ENCODE assay signal across 9 cellular contexts in the genomic region with DNA sequence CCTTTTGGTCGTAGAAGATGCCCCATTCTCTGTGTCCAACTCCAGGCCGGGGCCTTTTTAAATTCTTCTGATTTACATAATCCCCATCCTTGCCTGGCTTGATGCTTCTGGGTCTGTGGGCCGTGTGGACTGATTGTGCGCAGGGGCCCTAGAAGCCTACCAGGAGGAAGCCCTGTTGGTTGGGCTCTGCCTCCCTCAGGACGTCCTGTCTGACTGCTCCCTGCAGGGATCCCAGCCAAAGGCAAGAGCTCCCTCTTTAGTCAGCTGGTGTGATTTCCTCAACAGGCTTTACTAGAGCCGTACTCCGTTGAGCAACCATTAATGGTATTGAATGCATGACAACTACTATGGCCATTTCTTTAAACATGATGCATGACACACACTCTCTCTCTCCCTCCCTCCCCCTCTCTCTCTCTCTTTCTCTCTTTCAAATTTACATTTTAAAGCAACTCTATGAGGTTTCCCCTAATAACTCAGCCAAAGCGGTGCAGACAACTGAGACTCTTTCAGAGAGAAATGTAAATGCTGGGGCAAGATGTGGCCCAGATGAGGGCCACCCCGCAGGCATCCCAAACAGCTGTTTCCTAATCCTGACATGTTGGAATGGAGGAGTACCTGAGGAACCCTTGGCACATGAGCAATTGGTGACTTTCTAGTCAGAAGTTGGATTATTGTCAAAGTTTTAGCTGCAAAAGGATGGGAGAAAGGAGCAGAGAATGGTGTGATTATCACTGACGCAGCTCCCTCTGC.
DNase-seq lines count a peak whose midpoint lies in the region; ATAC-seq and TF ChIP-seq lines count a peak whose summit lies in the region.
"Had no signal": no experiment of that assay in that cellular context is flagged by ENCODE, and none has a peak within 500 bp of the region (broad histone marks: within the 10 kb centered on the region; RNA-seq: fewer than 3 reads in every experiment).

No MANE protein-coding gene starts in this region.

- H3K4me1 Mint-ChIP-seq in activated naive CD8-positive, alpha-beta T cell treated with anti-CD3 and anti-CD28 coated beads, Interleukin-2, amount 10 ng/mL, durations not matched to agents 7 days and 5 days, result no peaks in the 10 kb centered on the region
- H3K4me1 Mint-ChIP-seq in activated naive CD8-positive, alpha-beta T cell treated with anti-CD3 and anti-CD28 coated beads for 36 hours, result no peaks in the 10 kb centered on the region
- peaks cover 12% of the 10 kb centered on the region for H3K4me1 Mint-ChIP-seq in WTC11

- H3K4me1 ChIP-seq in upper lobe of left lung, result no peaks in the 10 kb centered on the region

- no peaks in the 10 kb centered on the region for H3K36me3 ChIP-seq in upper lobe of left lung

- no peak for DNase-seq in activated naive CD8-positive, alpha-beta T cell treated with anti-CD3 and anti-CD28 coated beads, Interleukin-2, amount 10 ng/mL, durations not matched to agents 7 days and 5 days
- no peak for DNase-seq in activated naive CD8-positive, alpha-beta T cell treated with anti-CD3 and anti-CD28 coated beads for 36 hours
- DNase-seq in WTC11 (ENCODE audit: low spot score) (peak; percentile 76), iPS DF 19.7 (ENCODE audit: low read depth, low spot score) (peak; percentile 70), upper lobe of left lung (peak in 1 of 2 donors; percentile 44), G401 (ENCODE audit: low spot score) (no peak)
- no peak for DNase-seq in effector CD8-positive, alpha-beta T cell (lab: John Stamatoyannopoulos, UW)
- DNase-seq: NCI-H1105 had no signal

- no peak overlapping the region for H3K4me3 Mint-ChIP-seq in activated naive CD8-positive, alpha-beta T cell treated with anti-CD3 and anti-CD28 coated beads, Interleukin-2, amount 10 ng/mL, durations not matched to agents 7 days and 5 days
- H3K4me3 Mint-ChIP-seq in activated naive CD8-positive, alpha-beta T cell treated with anti-CD3 and anti-CD28 coated beads for 36 hours, result no peak overlapping the region
- no peak overlapping the region for H3K4me3 Mint-ChIP-seq in WTC11

- no peak overlapping the region for H3K27ac Mint-ChIP-seq in activated naive CD8-positive, alpha-beta T cell treated with anti-CD3 and anti-CD28 coated beads, Interleukin-2, amount 10 ng/mL, durations not matched to agents 7 days and 5 days
- no peak overlapping the region for H3K27ac Mint-ChIP-seq in activated naive CD8-positive, alpha-beta T cell treated with anti-CD3 and anti-CD28 coated beads for 36 hours
- H3K27ac Mint-ChIP-seq in WTC11, result no peak overlapping the region

- H3K9me3 Mint-ChIP-seq in activated naive CD8-positive, alpha-beta T cell treated with anti-CD3 and anti-CD28 coated beads, Interleukin-2, amount 10 ng/mL, durations not matched to agents 7 days and 5 days, result no peaks in the 10 kb centered on the region
- H3K9me3 Mint-ChIP-seq in activated naive CD8-positive, alpha-beta T cell treated with anti-CD3 and anti-CD28 coated beads for 36 hours, result no peaks in the 10 kb centered on the region
- no peaks in the 10 kb centered on the region for H3K9me3 Mint-ChIP-seq in WTC11

- H3K9me3 ChIP-seq in upper lobe of left lung, result no peaks in the 10 kb centered on the region

- H3K36me3 Mint-ChIP-seq in activated naive CD8-positive, alpha-beta T cell treated with anti-CD3 and anti-CD28 coated beads, Interleukin-2, amount 10 ng/mL, durations not matched to agents 7 days and 5 days, result no peaks in the 10 kb centered on the region
- H3K36me3 Mint-ChIP-seq in activated naive CD8-positive, alpha-beta T cell treated with anti-CD3 and anti-CD28 coated beads for 36 hours, result no peaks in the 10 kb centered on the region
- H3K36me3 Mint-ChIP-seq in WTC11, result no peaks in the 10 kb centered on the region

- H3K27me3 Mint-ChIP-seq in activated naive CD8-positive, alpha-beta T cell treated with anti-CD3 and anti-CD28 coated beads, Interleukin-2, amount 10 ng/mL, durations not matched to agents 7 days and 5 days, result peaks cover 3% of the 10 kb centered on the region
- peaks cover 5% of the 10 kb centered on the region for H3K27me3 Mint-ChIP-seq in activated naive CD8-positive, alpha-beta T cell treated with anti-CD3 and anti-CD28 coated beads for 36 hours
- no peaks in the 10 kb centered on the region for H3K27me3 Mint-ChIP-seq in WTC11 (ENCODE audit: low read depth)

- 55 to 66% methylated on average over 10 of the region's 10 CpGs for WGBS in upper lobe of left lung, 2 donors

- peak; percentile 54 for ATAC-seq in activated naive CD8-positive, alpha-beta T cell treated with anti-CD3 and anti-CD28 coated beads, Interleukin-2, amount 10 ng/mL, durations not matched to agents 7 days and 5 days (ENCODE audit: low read depth)
- ATAC-seq in WTC11 (peak; percentile 98), upper lobe of left lung (ENCODE audit: low FRiP score in 2 of 2) (peak; percentile 65 to 69), HG02588 (IDR thresholded peaks at IDR 0.05; ENCODE audit: unreplicated experiment) (no peak)

- TF ChIP-seq POLR2A in upper lobe of left lung (IDR thresholded peaks at IDR 0.05), result no peak

- no peaks in the 10 kb centered on the region for H3K27me3 ChIP-seq in upper lobe of left lung

- H3K4me3 ChIP-seq in upper lobe of left lung, result no peak overlapping the region

- POLR2A ChIA-PET in activated naive CD8-positive, alpha-beta T cell treated with anti-CD3 and anti-CD28 coated beads, Interleukin-2, amount 10 ng/mL, durations not matched to agents 7 days and 5 days (lab: Charles Lee), result interaction anchor here (0.5 kb wide), 1 partner anchor 139 kb away, joined by 4 read pairs; no protein-coding TSS in a partner anchor
- POLR2A ChIA-PET in WTC11 (lab: Charles Lee), result no interaction called here

- H3K27ac ChIP-seq in upper lobe of left lung, result no peak overlapping the region

- in situ Hi-C loops in G401 (cut with HindIII; ENCODE audit: low sequenced_read_pairs), result no loop called here

- TF ChIP-seq EP300 in upper lobe of left lung (IDR thresholded peaks at IDR 0.05), result no peak

- CTCF ChIA-PET in WTC11 (lab: Charles Lee), result interaction anchor here (0.6 to 4.4 kb wide), 21 partner anchors 12 to 207 kb away, joined by 3 to 45 read pairs (median 3); no protein-coding TSS in a partner anchor

- TF ChIP-seq CTCF in WTC11 (IDR thresholded peaks at IDR 0.05) (no peak), upper lobe of left lung (IDR thresholded peaks at IDR 0.05) (peak in 3 of 6 experiments; percentile 17 to 37 (median 28))

TF ChIP-seq in WTC11, 78 proteins besides CTCF, POLR2A, EP300 and RAD21 (continues in another document):
- TF ChIP-seq CREM (CRISPR knock-in tag; IDR thresholded peaks at IDR 0.05), result no peak
- TF ChIP-seq, protein P1, sequence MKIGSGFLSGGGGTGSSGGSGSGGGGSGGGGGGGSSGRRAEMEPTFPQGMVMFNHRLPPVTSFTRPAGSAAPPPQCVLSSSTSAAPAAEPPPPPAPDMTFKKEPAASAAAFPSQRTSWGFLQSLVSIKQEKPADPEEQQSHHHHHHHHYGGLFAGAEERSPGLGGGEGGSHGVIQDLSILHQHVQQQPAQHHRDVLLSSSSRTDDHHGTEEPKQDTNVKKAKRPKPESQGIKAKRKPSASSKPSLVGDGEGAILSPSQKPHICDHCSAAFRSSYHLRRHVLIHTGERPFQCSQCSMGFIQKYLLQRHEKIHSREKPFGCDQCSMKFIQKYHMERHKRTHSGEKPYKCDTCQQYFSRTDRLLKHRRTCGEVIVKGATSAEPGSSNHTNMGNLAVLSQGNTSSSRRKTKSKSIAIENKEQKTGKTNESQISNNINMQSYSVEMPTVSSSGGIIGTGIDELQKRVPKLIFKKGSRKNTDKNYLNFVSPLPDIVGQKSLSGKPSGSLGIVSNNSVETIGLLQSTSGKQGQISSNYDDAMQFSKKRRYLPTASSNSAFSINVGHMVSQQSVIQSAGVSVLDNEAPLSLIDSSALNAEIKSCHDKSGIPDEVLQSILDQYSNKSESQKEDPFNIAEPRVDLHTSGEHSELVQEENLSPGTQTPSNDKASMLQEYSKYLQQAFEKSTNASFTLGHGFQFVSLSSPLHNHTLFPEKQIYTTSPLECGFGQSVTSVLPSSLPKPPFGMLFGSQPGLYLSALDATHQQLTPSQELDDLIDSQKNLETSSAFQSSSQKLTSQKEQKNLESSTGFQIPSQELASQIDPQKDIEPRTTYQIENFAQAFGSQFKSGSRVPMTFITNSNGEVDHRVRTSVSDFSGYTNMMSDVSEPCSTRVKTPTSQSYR (CRISPR knock-in tag; IDR thresholded peaks at IDR 0.05), result no peak
- TF ChIP-seq, protein P2, sequence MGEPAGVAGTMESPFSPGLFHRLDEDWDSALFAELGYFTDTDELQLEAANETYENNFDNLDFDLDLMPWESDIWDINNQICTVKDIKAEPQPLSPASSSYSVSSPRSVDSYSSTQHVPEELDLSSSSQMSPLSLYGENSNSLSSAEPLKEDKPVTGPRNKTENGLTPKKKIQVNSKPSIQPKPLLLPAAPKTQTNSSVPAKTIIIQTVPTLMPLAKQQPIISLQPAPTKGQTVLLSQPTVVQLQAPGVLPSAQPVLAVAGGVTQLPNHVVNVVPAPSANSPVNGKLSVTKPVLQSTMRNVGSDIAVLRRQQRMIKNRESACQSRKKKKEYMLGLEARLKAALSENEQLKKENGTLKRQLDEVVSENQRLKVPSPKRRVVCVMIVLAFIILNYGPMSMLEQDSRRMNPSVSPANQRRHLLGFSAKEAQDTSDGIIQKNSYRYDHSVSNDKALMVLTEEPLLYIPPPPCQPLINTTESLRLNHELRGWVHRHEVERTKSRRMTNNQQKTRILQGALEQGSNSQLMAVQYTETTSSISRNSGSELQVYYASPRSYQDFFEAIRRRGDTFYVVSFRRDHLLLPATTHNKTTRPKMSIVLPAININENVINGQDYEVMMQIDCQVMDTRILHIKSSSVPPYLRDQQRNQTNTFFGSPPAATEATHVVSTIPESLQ (CRISPR knock-in tag; IDR thresholded peaks at IDR 0.05), result no peak
- TF ChIP-seq, protein P3, sequence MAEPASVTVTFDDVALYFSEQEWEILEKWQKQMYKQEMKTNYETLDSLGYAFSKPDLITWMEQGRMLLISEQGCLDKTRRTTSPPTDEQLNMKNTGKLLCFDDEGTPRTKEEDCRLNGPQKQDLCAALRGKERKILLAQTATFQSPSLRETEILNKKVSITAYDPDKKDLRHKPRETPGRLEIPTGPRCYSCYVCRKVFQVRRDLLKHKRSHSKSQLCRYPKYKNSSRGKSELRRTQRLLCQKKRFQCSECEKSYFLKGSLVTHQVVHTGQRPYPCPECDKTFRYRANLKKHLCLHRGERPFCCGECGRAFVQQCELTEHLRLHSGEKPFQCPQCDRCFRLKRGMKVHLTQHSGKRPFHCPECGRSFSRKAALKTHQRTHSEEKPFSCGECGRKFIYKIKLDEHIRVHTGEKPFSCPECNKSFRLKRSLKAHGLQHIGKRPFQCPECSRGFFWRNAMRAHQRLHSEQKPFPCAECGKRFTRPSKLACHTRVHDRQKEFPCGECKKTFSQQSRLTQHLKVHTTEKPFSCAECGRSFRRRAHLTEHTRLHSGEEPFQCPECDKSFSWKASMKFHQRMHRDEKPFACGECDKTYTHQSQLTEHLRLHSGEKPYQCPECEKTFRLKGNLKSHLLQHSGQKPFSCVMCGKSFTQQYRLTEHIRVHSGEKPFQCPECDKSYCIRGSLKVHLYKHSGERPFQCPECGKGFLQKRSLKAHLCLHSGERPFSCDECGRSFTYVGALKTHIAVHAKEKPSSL (CRISPR knock-in tag; conservative IDR thresholded peaks at IDR 0.05), result no peak
- TF ChIP-seq IRF2 (CRISPR knock-in tag; IDR thresholded peaks at IDR 0.05; ENCODE audit: borderline replicate concordance, low read depth), result no peak
- no peak for TF ChIP-seq NFATC4 (CRISPR knock-in tag; IDR thresholded peaks at IDR 0.05)

Comparison
In these comparisons a context has a peak if more than half of its experiments do, and no peak if none do; other contexts are left out.
1. DNase-seq: peak in WTC11 (single experiment) and iPS DF 19.7 (single experiment); none in activated naive CD8-positive, alpha-beta T cell treated with anti-CD3 and anti-CD28 coated beads, Interleukin-2, amount 10 ng/mL, durations not matched to agents 7 days and 5 days (single experiment), activated naive CD8-positive, alpha-beta T cell treated with anti-CD3 and anti-CD28 coated beads for 36 hours (single experiment), G401 (single experiment) and effector CD8-positive, alpha-beta T cell (single experiment).